1 cellular context compared by ENCODE assay signal in the genomic region with DNA sequence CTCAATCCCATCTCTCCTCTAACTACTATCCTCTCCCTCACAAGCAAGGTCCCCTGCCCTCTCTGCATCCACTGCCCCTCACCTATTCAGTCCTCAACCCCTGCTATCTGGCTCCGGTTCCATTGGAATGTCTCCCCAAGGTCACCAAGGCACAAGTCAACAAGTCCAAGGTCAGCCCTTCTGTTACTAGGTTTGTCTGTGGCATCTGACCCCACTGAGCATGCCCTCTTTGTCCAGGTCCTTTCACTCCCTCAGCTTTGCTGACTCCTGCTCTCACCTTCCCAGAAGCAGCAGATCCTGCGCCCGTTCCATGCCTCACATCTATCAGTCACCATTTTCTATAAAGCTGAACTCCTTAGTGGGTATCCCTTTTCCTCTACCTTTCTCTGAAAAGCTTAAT.
A peak's percentile ranks its signal among the peaks of the same experiment; 100 is the strongest.
TF ChIP-seq lines count a peak whose summit lies in the region.

No MANE protein-coding gene starts in this region.

TF ChIP-seq in HepG2, 621 proteins besides CTCF, POLR2A, EP300 and RAD21 (continued from another document and continues in another):
- TF ChIP-seq ESRRA (CRISPR knock-in tag; IDR thresholded peaks at IDR 0.05; ENCODE audit: low read depth), result peak; percentile 97
- TF ChIP-seq MAF1 (CRISPR knock-in tag; IDR thresholded peaks at IDR 0.05; ENCODE audit: borderline replicate concordance), result no peak
- TF ChIP-seq FOXA3 (CRISPR knock-in tag; IDR thresholded peaks at IDR 0.05), result peak; percentile 91
- TF ChIP-seq, protein P1, sequence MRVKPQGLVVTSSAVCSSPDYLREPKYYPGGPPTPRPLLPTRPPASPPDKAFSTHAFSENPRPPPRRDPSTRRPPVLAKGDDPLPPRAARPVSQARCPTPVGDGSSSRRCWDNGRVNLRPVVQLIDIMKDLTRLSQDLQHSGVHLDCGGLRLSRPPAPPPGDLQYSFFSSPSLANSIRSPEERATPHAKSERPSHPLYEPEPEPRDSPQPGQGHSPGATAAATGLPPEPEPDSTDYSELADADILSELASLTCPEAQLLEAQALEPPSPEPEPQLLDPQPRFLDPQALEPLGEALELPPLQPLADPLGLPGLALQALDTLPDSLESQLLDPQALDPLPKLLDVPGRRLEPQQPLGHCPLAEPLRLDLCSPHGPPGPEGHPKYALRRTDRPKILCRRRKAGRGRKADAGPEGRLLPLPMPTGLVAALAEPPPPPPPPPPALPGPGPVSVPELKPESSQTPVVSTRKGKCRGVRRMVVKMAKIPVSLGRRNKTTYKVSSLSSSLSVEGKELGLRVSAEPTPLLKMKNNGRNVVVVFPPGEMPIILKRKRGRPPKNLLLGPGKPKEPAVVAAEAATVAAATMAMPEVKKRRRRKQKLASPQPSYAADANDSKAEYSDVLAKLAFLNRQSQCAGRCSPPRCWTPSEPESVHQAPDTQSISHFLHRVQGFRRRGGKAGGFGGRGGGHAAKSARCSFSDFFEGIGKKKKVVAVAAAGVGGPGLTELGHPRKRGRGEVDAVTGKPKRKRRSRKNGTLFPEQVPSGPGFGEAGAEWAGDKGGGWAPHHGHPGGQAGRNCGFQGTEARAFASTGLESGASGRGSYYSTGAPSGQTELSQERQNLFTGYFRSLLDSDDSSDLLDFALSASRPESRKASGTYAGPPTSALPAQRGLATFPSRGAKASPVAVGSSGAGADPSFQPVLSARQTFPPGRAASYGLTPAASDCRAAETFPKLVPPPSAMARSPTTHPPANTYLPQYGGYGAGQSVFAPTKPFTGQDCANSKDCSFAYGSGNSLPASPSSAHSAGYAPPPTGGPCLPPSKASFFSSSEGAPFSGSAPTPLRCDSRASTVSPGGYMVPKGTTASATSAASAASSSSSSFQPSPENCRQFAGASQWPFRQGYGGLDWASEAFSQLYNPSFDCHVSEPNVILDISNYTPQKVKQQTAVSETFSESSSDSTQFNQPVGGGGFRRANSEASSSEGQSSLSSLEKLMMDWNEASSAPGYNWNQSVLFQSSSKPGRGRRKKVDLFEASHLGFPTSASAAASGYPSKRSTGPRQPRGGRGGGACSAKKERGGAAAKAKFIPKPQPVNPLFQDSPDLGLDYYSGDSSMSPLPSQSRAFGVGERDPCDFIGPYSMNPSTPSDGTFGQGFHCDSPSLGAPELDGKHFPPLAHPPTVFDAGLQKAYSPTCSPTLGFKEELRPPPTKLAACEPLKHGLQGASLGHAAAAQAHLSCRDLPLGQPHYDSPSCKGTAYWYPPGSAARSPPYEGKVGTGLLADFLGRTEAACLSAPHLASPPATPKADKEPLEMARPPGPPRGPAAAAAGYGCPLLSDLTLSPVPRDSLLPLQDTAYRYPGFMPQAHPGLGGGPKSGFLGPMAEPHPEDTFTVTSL (CRISPR knock-in tag; IDR thresholded peaks at IDR 0.05; ENCODE audit: borderline replicate concordance), result peak; percentile 60; the same call in 1 of the 2 replicates
- TF ChIP-seq ZNF354B (CRISPR knock-in tag; IDR thresholded peaks at IDR 0.05), result no peak
- TF ChIP-seq MAZ (IDR thresholded peaks at IDR 0.05; ENCODE audit: borderline replicate concordance, low read depth, low read length), result no peak
- TF ChIP-seq MAZ (CRISPR knock-in tag; IDR thresholded peaks at IDR 0.05; ENCODE audit: low read depth), result peak; percentile 27; the same call in 1 of the 2 replicates
- no peak for TF ChIP-seq U2AF2 (IDR thresholded peaks at IDR 0.05; ENCODE audit: low read depth, low read length)
- TF ChIP-seq SNAPC2 (CRISPR knock-in tag; IDR thresholded peaks at IDR 0.05), result no peak
- TF ChIP-seq ZNF883 (CRISPR knock-in tag; IDR thresholded peaks at IDR 0.05; ENCODE audit: not compliant biosample characterization), result no peak
- TF ChIP-seq, protein P2, sequence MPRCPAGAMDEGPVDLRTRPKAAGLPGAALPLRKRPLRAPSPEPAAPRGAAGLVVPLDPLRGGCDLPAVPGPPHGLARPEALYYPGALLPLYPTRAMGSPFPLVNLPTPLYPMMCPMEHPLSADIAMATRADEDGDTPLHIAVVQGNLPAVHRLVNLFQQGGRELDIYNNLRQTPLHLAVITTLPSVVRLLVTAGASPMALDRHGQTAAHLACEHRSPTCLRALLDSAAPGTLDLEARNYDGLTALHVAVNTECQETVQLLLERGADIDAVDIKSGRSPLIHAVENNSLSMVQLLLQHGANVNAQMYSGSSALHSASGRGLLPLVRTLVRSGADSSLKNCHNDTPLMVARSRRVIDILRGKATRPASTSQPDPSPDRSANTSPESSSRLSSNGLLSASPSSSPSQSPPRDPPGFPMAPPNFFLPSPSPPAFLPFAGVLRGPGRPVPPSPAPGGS (CRISPR knock-in tag; IDR thresholded peaks at IDR 0.05), result no peak; the same call in 1 of the 2 replicates
- TF ChIP-seq ZNF609 (CRISPR knock-in tag; IDR thresholded peaks at IDR 0.05; ENCODE audit: borderline replicate concordance), result peak; percentile 83
- TF ChIP-seq TGIF2 (CRISPR knock-in tag; IDR thresholded peaks at IDR 0.05), result no peak
- no peak for TF ChIP-seq ATRX (CRISPR knock-in tag; IDR thresholded peaks at IDR 0.05; ENCODE audit: borderline replicate concordance)
- TF ChIP-seq HOXA7 (CRISPR knock-in tag; IDR thresholded peaks at IDR 0.05), result no peak
- TF ChIP-seq ZNF790 (CRISPR knock-in tag; IDR thresholded peaks at IDR 0.05; ENCODE audit: borderline replicate concordance), result no peak
- TF ChIP-seq ZSCAN20 (CRISPR knock-in tag; IDR thresholded peaks at IDR 0.05; ENCODE audit: borderline replicate concordance), result no peak
- TF ChIP-seq HDAC2 (CRISPR knock-in tag; IDR thresholded peaks at IDR 0.05), result peak; percentile 86; the same call in 1 of the 2 replicates
- TF ChIP-seq RBFOX2 (IDR thresholded peaks at IDR 0.05; ENCODE audit: low read depth, low read length), result peak; percentile 78
- TF ChIP-seq, protein P3, sequence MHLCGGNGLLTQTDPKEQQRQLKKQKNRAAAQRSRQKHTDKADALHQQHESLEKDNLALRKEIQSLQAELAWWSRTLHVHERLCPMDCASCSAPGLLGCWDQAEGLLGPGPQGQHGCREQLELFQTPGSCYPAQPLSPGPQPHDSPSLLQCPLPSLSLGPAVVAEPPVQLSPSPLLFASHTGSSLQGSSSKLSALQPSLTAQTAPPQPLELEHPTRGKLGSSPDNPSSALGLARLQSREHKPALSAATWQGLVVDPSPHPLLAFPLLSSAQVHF (CRISPR knock-in tag; IDR thresholded peaks at IDR 0.05), result no peak
- no peak for TF ChIP-seq ZFP62 (CRISPR knock-in tag; IDR thresholded peaks at IDR 0.05)
- no peak for TF ChIP-seq YEATS2 (CRISPR knock-in tag; IDR thresholded peaks at IDR 0.05; ENCODE audit: borderline replicate concordance)
- peak; percentile 76; the same call in 1 of the 2 replicates for TF ChIP-seq HMG20A (CRISPR knock-in tag; IDR thresholded peaks at IDR 0.05; ENCODE audit: borderline replicate concordance)
- peak; percentile 23; the same call in 1 of the 2 replicates for TF ChIP-seq KDM3A (CRISPR knock-in tag; IDR thresholded peaks at IDR 0.05; ENCODE audit: low read depth)
- TF ChIP-seq ZNF607 (CRISPR knock-in tag; IDR thresholded peaks at IDR 0.05; ENCODE audit: borderline replicate concordance), result 0 out of 2 replicates have a peak, but pooled peaks have one; percentile 7
- no peak for TF ChIP-seq PAX8 (CRISPR knock-in tag; IDR thresholded peaks at IDR 0.05; ENCODE audit: borderline replicate concordance)
- TF ChIP-seq GZF1 (CRISPR knock-in tag; IDR thresholded peaks at IDR 0.05), result no peak
- peak; percentile 62; the same call in 1 of the 2 replicates for TF ChIP-seq FOXK2 (IDR thresholded peaks at IDR 0.05)
- peak; percentile 35; the same call in 1 of the 2 replicates for TF ChIP-seq ZFX (CRISPR knock-in tag; IDR thresholded peaks at IDR 0.05; ENCODE audit: low read depth)
- no peak for TF ChIP-seq PHF8 (CRISPR knock-in tag; IDR thresholded peaks at IDR 0.05)
- no peak for TF ChIP-seq HOMEZ (CRISPR knock-in tag; IDR thresholded peaks at IDR 0.05; ENCODE audit: low read depth)
- no peak for TF ChIP-seq ZNF577 (CRISPR knock-in tag; IDR thresholded peaks at IDR 0.05; ENCODE audit: borderline replicate concordance, low read depth)
- TF ChIP-seq ZNF282 (IDR thresholded peaks at IDR 0.05; ENCODE audit: partially characterized antibody), result no peak
- TF ChIP-seq, protein P4, sequence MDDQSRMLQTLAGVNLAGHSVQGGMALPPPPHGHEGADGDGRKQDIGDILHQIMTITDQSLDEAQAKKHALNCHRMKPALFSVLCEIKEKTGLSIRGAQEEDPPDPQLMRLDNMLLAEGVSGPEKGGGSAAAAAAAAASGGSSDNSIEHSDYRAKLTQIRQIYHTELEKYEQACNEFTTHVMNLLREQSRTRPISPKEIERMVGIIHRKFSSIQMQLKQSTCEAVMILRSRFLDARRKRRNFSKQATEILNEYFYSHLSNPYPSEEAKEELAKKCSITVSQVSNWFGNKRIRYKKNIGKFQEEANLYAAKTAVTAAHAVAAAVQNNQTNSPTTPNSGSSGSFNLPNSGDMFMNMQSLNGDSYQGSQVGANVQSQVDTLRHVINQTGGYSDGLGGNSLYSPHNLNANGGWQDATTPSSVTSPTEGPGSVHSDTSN (CRISPR knock-in tag; IDR thresholded peaks at IDR 0.05; ENCODE audit: borderline replicate concordance), result no peak
- TF ChIP-seq THAP7 (CRISPR knock-in tag; IDR thresholded peaks at IDR 0.05), result no peak; the same call in 1 of the 2 replicates
- TF ChIP-seq CCDC6 (CRISPR knock-in tag; IDR thresholded peaks at IDR 0.05), result no peak
- TF ChIP-seq ZNF672 (CRISPR knock-in tag; IDR thresholded peaks at IDR 0.05), result no peak; the same call in 1 of the 2 replicates
- TF ChIP-seq, protein P5, sequence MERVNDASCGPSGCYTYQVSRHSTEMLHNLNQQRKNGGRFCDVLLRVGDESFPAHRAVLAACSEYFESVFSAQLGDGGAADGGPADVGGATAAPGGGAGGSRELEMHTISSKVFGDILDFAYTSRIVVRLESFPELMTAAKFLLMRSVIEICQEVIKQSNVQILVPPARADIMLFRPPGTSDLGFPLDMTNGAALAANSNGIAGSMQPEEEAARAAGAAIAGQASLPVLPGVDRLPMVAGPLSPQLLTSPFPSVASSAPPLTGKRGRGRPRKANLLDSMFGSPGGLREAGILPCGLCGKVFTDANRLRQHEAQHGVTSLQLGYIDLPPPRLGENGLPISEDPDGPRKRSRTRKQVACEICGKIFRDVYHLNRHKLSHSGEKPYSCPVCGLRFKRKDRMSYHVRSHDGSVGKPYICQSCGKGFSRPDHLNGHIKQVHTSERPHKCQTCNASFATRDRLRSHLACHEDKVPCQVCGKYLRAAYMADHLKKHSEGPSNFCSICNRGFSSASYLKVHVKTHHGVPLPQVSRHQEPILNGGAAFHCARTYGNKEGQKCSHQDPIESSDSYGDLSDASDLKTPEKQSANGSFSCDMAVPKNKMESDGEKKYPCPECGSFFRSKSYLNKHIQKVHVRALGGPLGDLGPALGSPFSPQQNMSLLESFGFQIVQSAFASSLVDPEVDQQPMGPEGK (CRISPR knock-in tag; IDR thresholded peaks at IDR 0.05), result peak; percentile 67
- no peak for TF ChIP-seq ZNF501 (CRISPR knock-in tag; IDR thresholded peaks at IDR 0.05)
- TF ChIP-seq, protein P6, sequence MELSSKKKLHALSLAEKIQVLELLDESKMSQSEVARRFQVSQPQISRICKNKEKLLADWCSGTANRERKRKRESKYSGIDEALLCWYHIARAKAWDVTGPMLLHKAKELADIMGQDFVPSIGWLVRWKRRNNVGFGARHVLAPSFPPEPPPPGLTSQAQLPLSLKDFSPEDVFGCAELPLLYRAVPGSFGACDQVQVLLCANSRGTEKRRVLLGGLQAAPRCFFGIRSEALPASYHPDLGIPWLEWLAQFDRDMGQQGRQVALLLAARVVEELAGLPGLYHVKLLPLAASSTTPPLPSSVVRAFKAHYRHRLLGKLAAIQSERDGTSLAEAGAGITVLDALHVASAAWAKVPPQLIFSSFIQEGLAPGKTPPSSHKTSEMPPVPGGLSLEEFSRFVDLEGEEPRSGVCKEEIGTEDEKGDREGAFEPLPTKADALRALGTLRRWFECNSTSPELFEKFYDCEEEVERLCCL (CRISPR knock-in tag; IDR thresholded peaks at IDR 0.05; ENCODE audit: borderline replicate concordance), result no peak
- no peak for TF ChIP-seq ZSCAN21 (CRISPR knock-in tag; IDR thresholded peaks at IDR 0.05; ENCODE audit: borderline replicate concordance)
- TF ChIP-seq ZNF367 (CRISPR knock-in tag; IDR thresholded peaks at IDR 0.05; ENCODE audit: borderline replicate concordance), result no peak
